In the genomic region with DNA sequence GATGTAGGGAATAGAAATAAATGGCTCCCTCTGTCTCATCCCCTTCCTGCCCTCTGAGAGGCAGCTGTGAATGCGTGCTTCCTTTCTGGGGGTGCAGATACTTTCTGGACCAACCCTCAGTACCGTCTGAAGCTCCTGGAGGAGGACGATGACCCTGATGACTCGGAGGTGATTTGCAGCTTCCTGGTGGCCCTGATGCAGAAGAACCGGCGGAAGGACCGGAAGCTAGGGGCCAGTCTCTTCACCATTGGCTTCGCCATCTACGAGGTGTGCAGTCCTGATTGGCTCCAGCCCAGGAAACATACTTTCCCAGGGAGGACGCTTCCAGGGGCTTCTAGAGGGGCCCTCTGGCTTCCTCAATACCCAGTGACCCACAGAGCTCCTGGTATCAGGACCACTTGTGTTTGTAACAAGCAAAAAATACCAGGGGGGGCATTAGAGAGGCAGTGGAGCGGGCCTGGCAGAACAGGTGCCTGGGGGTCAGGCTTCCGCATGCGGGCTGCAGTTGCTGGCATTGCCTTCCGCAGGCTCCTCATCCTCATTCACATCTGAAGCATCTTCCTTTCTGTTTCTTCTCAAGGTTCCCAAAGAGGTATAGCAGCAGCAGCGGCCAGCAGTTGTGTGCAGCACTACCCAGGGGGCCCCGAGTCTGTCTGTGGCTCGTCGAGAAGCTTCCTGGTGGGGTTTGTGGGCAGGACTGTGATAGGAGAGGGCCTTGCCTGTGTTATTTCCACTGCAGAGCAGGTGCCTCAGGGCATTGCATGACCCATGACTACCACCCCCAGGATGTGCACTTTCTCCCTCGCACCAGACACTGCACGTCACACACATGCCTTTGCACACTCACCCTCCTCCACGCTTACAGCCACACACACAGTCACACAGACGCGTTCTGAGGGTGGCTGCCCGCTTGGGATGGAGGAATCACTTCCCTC, we compare ENCODE assay signal across 15 cellular contexts. TPM values are rescaled to one million over a fixed set of nuclear protein-coding genes. Genes with fewer than 3 reads are reported as not detected.
DNase-seq lines count a peak whose midpoint lies in the region; ATAC-seq and TF ChIP-seq lines count a peak whose summit lies in the region.
"Had no signal": no experiment of that assay in that cellular context is flagged by ENCODE, and none has a peak within 500 bp of the region (broad histone marks: within the 10 kb centered on the region; RNA-seq: fewer than 3 reads in every experiment).

No MANE protein-coding gene starts in this region.

- H3K27me3 Mint-ChIP-seq in T-cell, result no peaks in the 10 kb centered on the region
- H3K27me3 Mint-ChIP-seq in endothelial cell (ENCODE audit: unreplicated experiment), result peaks cover 8% of the 10 kb centered on the region

- DNase-seq in A172 (ENCODE audit: low spot score), result peak; percentile 25
- DNase-seq in GM10248 (ENCODE audit: extremely low spot score), result peak; percentile 56
- DNase-seq in T-cell, result peak in 1 of 34 experiments; percentile 9
- no peak for DNase-seq in endothelial cell (ENCODE audit: low spot score)
- no peak for DNase-seq in DMS153 treated with DMSO at 0.1 percent for 48 hours (lab: John Stamatoyannopoulos, UW; ENCODE audit: unreplicated experiment)
- DNase-seq in middle frontal gyrus (ENCODE audit: extremely low spot score, low spot score), result no peak
- no peak for DNase-seq in cerebellar cortex (ENCODE audit: low spot score)
- DNase-seq: BE2C, esophagus squamous epithelium, mesendoderm, MG63, NCI-H226, PC-9 had no signal

- TF ChIP-seq CTCF in GM10248 (IDR thresholded peaks at IDR 0.05; ENCODE audit: control extremely low read depth, extremely low read depth, low read depth, missing control alignments), result no peak
- TF ChIP-seq CTCF in endothelial cell (IDR thresholded peaks at IDR 0.05; ENCODE audit: unreplicated experiment), result no peak

- ATAC-seq in T-cell (replicated peaks in 1 of 4), result peak in 2 of 4 experiments; percentile 14 to 64
- ATAC-seq in GM18858 (IDR thresholded peaks at IDR 0.05; ENCODE audit: unreplicated experiment), result no peak

- H3K4me1 Mint-ChIP-seq in T-cell (peaks cover 0 to 10% (median 3%) of the 10 kb centered on the region in 3 donors), endothelial cell (ENCODE audit: unreplicated experiment) (peaks cover 16% of the 10 kb centered on the region)

- POLR2A ChIA-PET in GM10248 (lab: Yijun Ruan, JAX), result no interaction called here
- POLR2A ChIA-PET in T-cell (lab: Charles Lee), result interaction anchor here in 1 of 2 donors (0.6 kb wide), 1 partner anchor 123 kb away, joined by 5 read pairs; no protein-coding TSS in a partner anchor

- peak overlapping the region in 2 of 3 donors; percentile 34 to 39 for H3K4me3 Mint-ChIP-seq in T-cell
- no peak overlapping the region for H3K4me3 Mint-ChIP-seq in endothelial cell (ENCODE audit: unreplicated experiment)
- H3K4me3 Mint-ChIP-seq: T-helper 1 cell treated with Interleukin-12 subunit alpha and Interleukin-12 subunit beta and Interleukin-4 antibody, amounts not matched to agents 30 μg/mL and 1 μg/mL, for 36 hours had no signal

- CTCF ChIA-PET in GM10248 (lab: Yijun Ruan, JAX) (interaction anchor here (1.0 to 1.5 kb wide), 2 partner anchors 17 to 70 kb away, joined by 3 read pairs; no protein-coding TSS in a partner anchor), T-cell (lab: Charles Lee) (no interaction called here)

- no peak overlapping the region for H3K27ac Mint-ChIP-seq in T-cell
- H3K27ac Mint-ChIP-seq in endothelial cell (ENCODE audit: unreplicated experiment), result peak overlapping the region; percentile 68

- H3K9me3 Mint-ChIP-seq in T-cell (no peaks in the 10 kb centered on the region), endothelial cell (ENCODE audit: unreplicated experiment) (no peaks in the 10 kb centered on the region)
- H3K9me3 Mint-ChIP-seq: T-helper 1 cell treated with Interleukin-12 subunit alpha and Interleukin-12 subunit beta and Interleukin-4 antibody, amounts not matched to agents 30 μg/mL and 1 μg/mL, for 36 hours had no signal

- H3K36me3 Mint-ChIP-seq in T-cell, result peaks cover 30% of the 10 kb centered on the region
- H3K36me3 Mint-ChIP-seq in endothelial cell (ENCODE audit: low read depth, unreplicated experiment), result peaks cover 4% of the 10 kb centered on the region

RNA-seq across cellular contexts. Expression of a gene that starts 42.5 kb away (rescaled TPM):
- 0.12 TPM in 1 of 2 replicates, not detected in the other for total RNA-seq in A172 (2014; rRNA removed; shearing (Covaris generic))
- total RNA-seq in T-cell, result 10 to 100 TPM; 13.4 to 19.8 (median 15.8) TPM
- 2.0 TPM for total RNA-seq in endothelial cell (ENCODE audit: unreplicated experiment)

Comparison
In these comparisons a context has a peak if more than half of its experiments do, and no peak if none do; other contexts are left out.
1. DNase-seq: peak in A172 (single experiment) and GM10248 (single experiment); none in endothelial cell (single experiment), DMS153 treated with DMSO at 0.1 percent for 48 hours (single experiment), middle frontal gyrus (single experiment) and cerebellar cortex (single experiment).